Comparison of ENCODE assay signal across 11 cellular contexts in the genomic region with DNA sequence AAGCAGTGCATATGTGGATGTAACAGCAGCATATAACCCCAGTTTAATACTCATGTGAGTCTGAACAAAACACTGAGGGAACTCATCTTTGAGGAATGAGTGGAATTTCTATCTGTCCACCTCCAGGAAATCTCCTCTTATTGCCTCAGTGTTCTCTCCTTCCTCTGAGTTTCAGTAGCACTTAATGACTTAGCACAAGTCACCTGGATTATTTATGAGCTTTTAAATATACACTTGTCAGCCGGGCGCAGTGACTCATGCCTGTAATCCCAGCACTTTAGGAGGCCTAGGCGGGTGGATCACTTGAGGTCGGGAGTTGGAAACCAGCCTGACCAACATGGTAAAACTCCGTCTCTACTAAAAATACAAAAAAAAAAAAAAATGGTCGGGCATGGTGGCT. TPM values are rescaled to one million over a fixed set of nuclear protein-coding genes. Genes with fewer than 3 reads are reported as not detected.
A peak's percentile ranks its signal among the peaks of the same experiment; 100 is the strongest.
DNase-seq lines count a peak whose midpoint lies in the region; ATAC-seq, FAIRE-seq and TF ChIP-seq lines count a peak whose summit lies in the region.
"Had no signal": no experiment of that assay in that cellular context is flagged by ENCODE, and none has a peak within 500 bp of the region (broad histone marks: within the 10 kb centered on the region; RNA-seq: fewer than 3 reads in every experiment).

No MANE protein-coding gene starts in this region.

- intact Hi-C loops in psoas muscle (cut with DNase I), result no loop called here

- H3K36me3 Mint-ChIP-seq in immature natural killer cell, result no peaks in the 10 kb centered on the region

- 23 to 33% (median 25%) methylated on average over 5 to 6 of the region's 6 CpGs for WGBS in psoas muscle, 3 donors

- H3K9me3 ChIP-seq in psoas muscle, result no peaks in the 10 kb centered on the region

- peak overlapping the region; percentile 94 for H3K27ac ChIP-seq in psoas muscle

- peaks cover 0 to 27% of the 10 kb centered on the region in 2 donors for H3K36me3 ChIP-seq in psoas muscle (ENCODE audit: insufficient read depth in 1 of 2, low read depth in 1 of 2)

- no peak overlapping the region for H3K27ac Mint-ChIP-seq in immature natural killer cell
- H3K27ac Mint-ChIP-seq: activated naive CD8-positive, alpha-beta T cell treated with anti-CD3 and anti-CD28 coated beads, Interleukin-2, amount 10 ng/mL, durations not matched to agents 7 days and 5 days had no signal

- DNase-seq in NCI-H510A treated with DMSO at 0.1 percent for 48 hours (lab: John Stamatoyannopoulos, UW) (peak; percentile 67), psoas muscle (peak; percentile 46 to 77), NCI-H187 (lab: John Stamatoyannopoulos, UW) (no peak), immature natural killer cell (no peak)
- DNase-seq: activated naive CD8-positive, alpha-beta T cell treated with anti-CD3 and anti-CD28 coated beads, Interleukin-2, amount 10 ng/mL, durations not matched to agents 7 days and 5 days; hippocampal formation had no signal

- H3K27me3 ChIP-seq in psoas muscle (ENCODE audit: insufficient read depth in 3 of 3, low read length in 2 of 3), result no peaks in the 10 kb centered on the region

- H3K4me1 ChIP-seq in psoas muscle, result peaks cover 50% of the 10 kb centered on the region

- TF ChIP-seq CTCF in psoas muscle (IDR thresholded peaks at IDR 0.05), result no peak

- H3K9me3 Mint-ChIP-seq in immature natural killer cell, result peaks cover 0 to 4% (median 0%) of the 10 kb centered on the region in 6 donors

- H3K27me3 Mint-ChIP-seq in immature natural killer cell (ENCODE audit: low read depth in 3 of 3), result peaks cover 2 to 10% (median 8%) of the 10 kb centered on the region in 3 donors

- no peak overlapping the region for H3K4me3 Mint-ChIP-seq in immature natural killer cell
- H3K4me3 Mint-ChIP-seq: activated naive CD8-positive, alpha-beta T cell treated with anti-CD3 and anti-CD28 coated beads, Interleukin-2, amount 10 ng/mL, durations not matched to agents 7 days and 5 days; WTC11 had no signal

- H3K4me1 Mint-ChIP-seq in immature natural killer cell, result peaks cover 8 to 14% of the 10 kb centered on the region in 2 donors

- peak; percentile 73 for ATAC-seq in esophagus mucosa
- ATAC-seq in psoas muscle, result peak; percentile 41 to 59 (median 52)
- no peak for ATAC-seq in GM18498 (IDR thresholded peaks at IDR 0.05; ENCODE audit: unreplicated experiment)
- no peak for ATAC-seq in HG02610 (IDR thresholded peaks at IDR 0.05; ENCODE audit: unreplicated experiment)
- ATAC-seq: WTC11 had no signal

- FAIRE-seq in G401.6 (lab: Jason Lieb, UNC), result peak; percentile 99

- no peak overlapping the region for H3K4me3 ChIP-seq in psoas muscle

RNA-seq across cellular contexts. Expression of a gene that starts 4.3 kb away (rescaled TPM):
- total RNA-seq in esophagus mucosa, result 7.5 TPM
- total RNA-seq in psoas muscle, result 100 to 1,000 TPM in 3 of 4 donors, 10 to 100 TPM in 1; 66.1 to 143 (median 140) TPM
- 100 to 1,000 TPM in 1 of 3 donors, 10 to 100 TPM in 2; 26.4 to 153 (median 67.2) TPM for polyA plus RNA-seq in psoas muscle
- 1 to 10 TPM; 1.1 to 1.4 (median 1.2) TPM for polyA plus RNA-seq in immature natural killer cell

RNA-seq across cellular contexts. Expression of a gene that starts 25.8 kb away (rescaled TPM):
- total RNA-seq in esophagus mucosa (33.0 TPM), psoas muscle (10 to 100 TPM; 41.3 to 75.0 (median 62.0) TPM)
- polyA plus RNA-seq in psoas muscle (10 to 100 TPM; 13.0 to 76.6 (median 33.8) TPM), immature natural killer cell (100 to 1,000 TPM in 1 of 3 donors, 10 to 100 TPM in 2; 67.6 to 105 (median 92.4) TPM)

Comparison
In these comparisons a context has a peak if more than half of its experiments do, and no peak if none do; other contexts are left out.
1. DNase-seq: peak in NCI-H510A treated with DMSO at 0.1 percent for 48 hours (single experiment) and psoas muscle (2 of 2); none in NCI-H187 (0 of 2) and immature natural killer cell (0 of 3).
2. ATAC-seq: peak in esophagus mucosa (single experiment) and psoas muscle (4 of 4); none in GM18498 (single experiment) and HG02610 (single experiment).